In genomic region chr3:131738095-131738494, GRCh38 we compare ENCODE assay signal across 24 cellular contexts.
DNase-seq lines count a peak whose midpoint lies in the region; ATAC-seq and TF ChIP-seq lines count a peak whose summit lies in the region.
"Had no signal": no experiment of that assay in that cellular context is flagged by ENCODE, and none has a peak within 500 bp of the region (broad histone marks: within the 10 kb centered on the region; RNA-seq: fewer than 3 reads in every experiment).

No MANE protein-coding gene starts in this region.

- no peak overlapping the region for H3K9ac ChIP-seq in SK-N-SH

- no peaks in the 10 kb centered on the region for H3K9me2 ChIP-seq in SK-N-SH

- DNase-seq in DMS79 treated with DMSO at 0.1 percent for 48 hours (lab: John Stamatoyannopoulos, UW) (peak; percentile 84), NCI-H1105 treated with DMSO at 0.1 percent for 48 hours (lab: John Stamatoyannopoulos, UW) (peak; percentile 66), NCI-H2196 treated with DMSO at 0.1 percent for 48 hours (lab: John Stamatoyannopoulos, UW; ENCODE audit: unreplicated experiment) (peak; percentile 36), SK-N-SH (peak; percentile 68), ecto neural progenitor cell (ENCODE audit: low spot score) (no peak)
- no peak for DNase-seq in stimulated activated CD4-positive, alpha-beta T cell treated with anti-CD3 and anti-CD28 coated beads, Interleukin-2, amount 100 ng/mL, for 48 hours
- DNase-seq in activated CD4-positive, alpha-beta T cell treated with anti-CD3 and anti-CD28 coated beads for 1 hour = no peak
- DNase-seq: AML-193; CD8-positive, alpha-beta T cell; DMS 273 treated with DMSO at 0.1 percent for 48 hours; DND-41; NCI-H1092; NCI-H1436 treated with DMSO at 0.1 percent for 48 hours; NCI-H2029; NCI-H2171; NCI-H524; NCI-H774; SHP77; SW 1271; T-helper 9 cell had no signal

- TF ChIP-seq CTCF in SK-N-SH (IDR thresholded peaks at IDR 0.05) = no peak

- no peaks in the 10 kb centered on the region for H3K27me3 ChIP-seq in SK-N-SH (ENCODE audit: insufficient read depth)

- no peak overlapping the region for H3K4me3 ChIP-seq in SK-N-SH (ENCODE audit: low read depth in 2 of 2, low read length in 1 of 2)

- H3F3A ChIP-seq in SK-N-SH (replicated peaks; ENCODE audit: insufficient read depth) = peaks cover 5% of the 10 kb centered on the region

- H3K79me2 ChIP-seq in SK-N-SH (ENCODE audit: insufficient read depth) = no peaks in the 10 kb centered on the region

- ATAC-seq in GM21619 (IDR thresholded peaks at IDR 0.05; ENCODE audit: unreplicated experiment) = no peak
- ATAC-seq: CD8-positive, alpha-beta T cell; HCT116 had no signal

- no peak overlapping the region for H3K27ac ChIP-seq in SK-N-SH (ENCODE audit: low read depth in 2 of 2, low read length in 1 of 2)
- H3K27ac ChIP-seq: C4-2B, RWPE1 had no signal

- WGBS in SK-N-SH (ENCODE audit: low lambda C conversion rate) = 8% methylated on average over 2 of the region's 2 CpGs

- H3K9me3 ChIP-seq in SK-N-SH = no peaks in the 10 kb centered on the region

- H3K4me2 ChIP-seq in SK-N-SH = no peak overlapping the region

- CTCF ChIA-PET in SK-N-SH (lab: Yijun Ruan, JAX) = interaction anchor here (0.8 to 1.2 kb wide), 2 partner anchors 32 to 300 kb away, joined by 3 to 4 read pairs; no protein-coding TSS in a partner anchor

- POLR2A ChIA-PET in SK-N-SH (lab: Yijun Ruan, JAX) = no interaction called here

- TF ChIP-seq EP300 in SK-N-SH (IDR thresholded peaks at IDR 0.05; ENCODE audit: borderline replicate concordance in 1 of 2, low read depth in 1 of 2, low read length in 1 of 2) = peak in 1 of 2 experiments; percentile 90; a peak in 2 of 4 replicates

- H4K20me1 ChIP-seq in SK-N-SH (ENCODE audit: insufficient read depth) = no peaks in the 10 kb centered on the region

- no peaks in the 10 kb centered on the region for H3K36me3 ChIP-seq in SK-N-SH (replicated peaks in 1 of 2; ENCODE audit: control insufficient read depth in 1 of 2, insufficient read depth in 2 of 2, low read length in 1 of 2)

- H3K4me1 ChIP-seq in SK-N-SH (ENCODE audit: control insufficient read depth in 1 of 2, insufficient read depth in 2 of 2, low read depth in 1 of 2, low read length in 1 of 2) = peaks cover 0 to 4% of the 10 kb centered on the region in 2 experiments; a peak in 3 of 4 replicates

- peak; percentile 37; the same call in 1 of the 2 replicates for TF ChIP-seq RAD21 in SK-N-SH (IDR thresholded peaks at IDR 0.05; ENCODE audit: low read length)

- no peak overlapping the region for H2AFZ ChIP-seq in SK-N-SH (ENCODE audit: low read depth)

TF ChIP-seq in SK-N-SH, 30 proteins besides CTCF, POLR2A, EP300 and RAD21:
- TF ChIP-seq GATA2 (CRISPR knock-in tag; IDR thresholded peaks at IDR 0.05) (peak; percentile 99), CHD2 (IDR thresholded peaks at IDR 0.05; ENCODE audit: low read length, partially characterized antibody) (peak; percentile 54), YY1 (IDR thresholded peaks at IDR 0.05; ENCODE audit: low read depth) (no peak), SIN3A (IDR thresholded peaks at IDR 0.05; ENCODE audit: borderline replicate concordance, low read depth, low read length) (no peak), TCF12 (IDR thresholded peaks at IDR 0.05) (0 out of 2 replicates have a peak, but pooled peaks have one; percentile 9), RCOR1 (IDR thresholded peaks at IDR 0.05; ENCODE audit: low read length) (peak; percentile 96), MXI1 (IDR thresholded peaks at IDR 0.05; ENCODE audit: low read depth, low read length) (peak; percentile 70), FOXJ3 (CRISPR knock-in tag; IDR thresholded peaks at IDR 0.05) (peak; percentile 90)

Comparison
In these comparisons a context has a peak if more than half of its experiments do, and no peak if none do; other contexts are left out.
1. DNase-seq: peak in DMS79 treated with DMSO at 0.1 percent for 48 hours (single experiment), NCI-H1105 treated with DMSO at 0.1 percent for 48 hours (single experiment), NCI-H2196 treated with DMSO at 0.1 percent for 48 hours (single experiment) and SK-N-SH (single experiment); none in stimulated activated CD4-positive, alpha-beta T cell treated with anti-CD3 and anti-CD28 coated beads, Interleukin-2, amount 100 ng/mL, for 48 hours (0 of 2), ecto neural progenitor cell (single experiment) and activated CD4-positive, alpha-beta T cell treated with anti-CD3 and anti-CD28 coated beads for 1 hour (single experiment).